Comparison of ENCODE assay signal across 23 cellular contexts in the genomic region with DNA sequence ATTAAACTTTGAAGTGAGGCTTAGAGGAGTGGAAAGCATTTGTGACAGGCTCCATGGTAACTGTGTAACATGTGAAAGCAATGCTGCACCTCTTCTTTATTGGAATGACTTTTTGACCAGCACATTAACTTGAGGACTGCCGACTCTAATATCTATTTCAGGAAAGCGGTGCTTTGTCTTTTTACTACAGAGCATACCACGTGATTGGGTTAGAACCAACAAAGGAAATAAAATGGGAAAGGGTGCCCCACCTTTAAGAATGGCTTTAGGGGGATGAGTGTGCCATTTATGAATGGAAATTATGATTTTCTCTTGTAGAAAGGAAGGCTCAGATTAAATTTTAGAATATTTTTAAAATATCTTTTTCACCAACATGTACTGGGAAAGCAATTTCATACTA.
"Had no signal": no experiment of that assay in that cellular context is flagged by ENCODE, and none has a peak within 500 bp of the region (broad histone marks: within the 10 kb centered on the region; RNA-seq: fewer than 3 reads in every experiment).

No MANE protein-coding gene starts in this region.

- H3K4me2 ChIP-seq: hepatocyte had no signal

- H3K4me3 ChIP-seq: coronary artery, dorsolateral prefrontal cortex, esophagus muscularis mucosa, gastroesophageal sphincter, heart left ventricle, hepatocyte, left lung, lower lobe of right lung, mucosa of descending colon had no signal

- H3K27ac Mint-ChIP-seq: immature natural killer cell, mesothelial cell of epicardium had no signal

- H3K4me1 ChIP-seq: esophagus muscularis mucosa, foreskin keratinocyte, gastroesophageal sphincter, heart left ventricle, left lung, lower lobe of right lung had no signal

- H3K79me2 ChIP-seq: hepatocyte had no signal

- H2AFZ ChIP-seq: hepatocyte had no signal

- H3K36me3 ChIP-seq: esophagus muscularis mucosa, gastroesophageal sphincter, heart left ventricle, left lung, lower lobe of right lung had no signal

- ATAC-seq: foreskin keratinocyte, gastroesophageal sphincter, heart left ventricle, left colon, left lung, left ventricle myocardium superior, lower lobe of right lung, mucosa of descending colon had no signal

- H3K4me1 Mint-ChIP-seq: immature natural killer cell, mesothelial cell of epicardium had no signal

- H3K36me3 Mint-ChIP-seq: immature natural killer cell, mesothelial cell of epicardium had no signal

- DNase-seq: dermis blood vessel endothelial cell; dorsolateral prefrontal cortex; effector CD4-positive, alpha-beta T cell; effector memory CD4-positive, alpha-beta T cell; foreskin keratinocyte; heart left ventricle; hypothalamus; immature natural killer cell; islet precursor cell; kidney; kidney glomerular epithelial cell; left colon; left lung; left ventricle myocardium superior; lower lobe of right lung; mesenchymal stem cell; mucosa of descending colon; naive B cell had no signal

- H3K9me3 ChIP-seq: esophagus muscularis mucosa, heart left ventricle, left lung, lower lobe of right lung, mucosa of descending colon had no signal

- H3K27ac ChIP-seq: coronary artery, dorsolateral prefrontal cortex, esophagus muscularis mucosa, foreskin keratinocyte, gastroesophageal sphincter, heart left ventricle, hepatocyte, left lung, lower lobe of right lung had no signal

- H3K4me3 Mint-ChIP-seq: immature natural killer cell, mesothelial cell of epicardium, naive B cell had no signal

- H3K27me3 Mint-ChIP-seq: naive B cell had no signal
